Comparison of ENCODE assay signal across 8 cellular contexts in genomic region chr2:154452906-154453493, GRCh38.
DNase-seq lines count a peak whose midpoint lies in the region; ATAC-seq and TF ChIP-seq lines count a peak whose summit lies in the region.

No MANE protein-coding gene starts in this region.

- no peaks in the 10 kb centered on the region for H3K36me3 ChIP-seq in transverse colon
- no peaks in the 10 kb centered on the region for H3K36me3 ChIP-seq in mesenchymal stem cell (ENCODE audit: control insufficient read depth in 1 of 2, insufficient read depth in 2 of 2, low read depth in 1 of 2, low read length in 2 of 2)

- no peak overlapping the region for H2AFZ ChIP-seq in mesenchymal stem cell (ENCODE audit: low read depth, low read length)

- no peak overlapping the region for H2AK5ac ChIP-seq in mesenchymal stem cell (ENCODE audit: low read length, severe bottlenecking)

- no peak overlapping the region for H3K27ac Mint-ChIP-seq in activated naive CD8-positive, alpha-beta T cell treated with anti-CD3 and anti-CD28 coated beads for 36 hours

- no peak for TF ChIP-seq EP300 in transverse colon (IDR thresholded peaks at IDR 0.05; ENCODE audit: low read depth)

- intact Hi-C loops in transverse colon (cut with DNase I; ENCODE audit: low total_unique reads), result no loop called here

- H3K4me1 ChIP-seq in transverse colon, result peaks cover 0 to 3% (median under 1%) of the 10 kb centered on the region in 4 donors
- H3K4me1 ChIP-seq in mesenchymal stem cell (ENCODE audit: control insufficient read depth, insufficient read depth, low read depth, low read length), result no peaks in the 10 kb centered on the region

- H3K4me2 ChIP-seq in mesenchymal stem cell (ENCODE audit: low read length, poor library complexity, severe bottlenecking), result no peak overlapping the region

- H3K9me3 ChIP-seq in transverse colon (no peaks in the 10 kb centered on the region), mesenchymal stem cell (ENCODE audit: control insufficient read depth, low read length) (no peaks in the 10 kb centered on the region)

- H3K79me1 ChIP-seq in mesenchymal stem cell (replicated peaks; ENCODE audit: low read length, poor library complexity, severe bottlenecking), result no peaks in the 10 kb centered on the region

- no peak overlapping the region for H2BK15ac ChIP-seq in mesenchymal stem cell (ENCODE audit: low read depth, poor library complexity, severe bottlenecking)

- in situ Hi-C loops in transverse colon (cut with MboI; ENCODE audit: low pct_ligation_motif_present in 1 of 4, low pct_unique_long_range_greater_than_20kb in 1 of 4, low sequenced_read_pairs in 3 of 4), result no loop called here

- no peak overlapping the region for H3K27ac ChIP-seq in transverse colon
- H3K27ac ChIP-seq in mesenchymal stem cell (ENCODE audit: low read length, poor library complexity, severe bottlenecking), result no peak overlapping the region

- H3K14ac ChIP-seq in mesenchymal stem cell (ENCODE audit: low read length in 2 of 2), result no peak overlapping the region

- H3K9ac ChIP-seq in mesenchymal stem cell (ENCODE audit: low read length), result no peak overlapping the region

- H3K4me1 Mint-ChIP-seq in activated naive CD8-positive, alpha-beta T cell treated with anti-CD3 and anti-CD28 coated beads for 36 hours, result peaks cover 12% of the 10 kb centered on the region

- TF ChIP-seq CTCF in transverse colon (IDR thresholded peaks at IDR 0.05), result peak in 2 of 5 experiments; percentile 22 to 25

- H3K18ac ChIP-seq in mesenchymal stem cell (ENCODE audit: low read depth in 1 of 2, low read length in 2 of 2), result no peak overlapping the region

- DNase-seq in NCI-H2107 treated with DMSO at 0.1 percent for 48 hours (lab: John Stamatoyannopoulos, UW; ENCODE audit: unreplicated experiment), result peak; percentile 6
- no peak for DNase-seq in NCI-H2107 (lab: John Stamatoyannopoulos, UW)
- peak; percentile 20 for DNase-seq in SKM-1 (lab: John Stamatoyannopoulos, UW; ENCODE audit: unreplicated experiment)
- DNase-seq in kidney tubule cell (ENCODE audit: low spot score), result peak; percentile 56
- DNase-seq in transverse colon, result no peak
- no peak for DNase-seq in mesenchymal stem cell
- no peak for DNase-seq in activated naive CD8-positive, alpha-beta T cell treated with anti-CD3 and anti-CD28 coated beads for 36 hours

- H2BK12ac ChIP-seq in mesenchymal stem cell (ENCODE audit: low read length in 2 of 2), result no peak overlapping the region

- no peaks in the 10 kb centered on the region for H3K27me3 Mint-ChIP-seq in activated naive CD8-positive, alpha-beta T cell treated with anti-CD3 and anti-CD28 coated beads for 36 hours

- H4K8ac ChIP-seq in mesenchymal stem cell (ENCODE audit: low read length), result no peak overlapping the region

- no peaks in the 10 kb centered on the region for H3K9me3 Mint-ChIP-seq in activated naive CD8-positive, alpha-beta T cell treated with anti-CD3 and anti-CD28 coated beads for 36 hours

- H3K4me3 Mint-ChIP-seq in activated naive CD8-positive, alpha-beta T cell treated with anti-CD3 and anti-CD28 coated beads for 36 hours, result no peak overlapping the region

- no peaks in the 10 kb centered on the region for H3K27me3 ChIP-seq in transverse colon
- no peaks in the 10 kb centered on the region for H3K27me3 ChIP-seq in mesenchymal stem cell (ENCODE audit: control insufficient read depth in 1 of 2, insufficient read depth in 1 of 2, low read length in 2 of 2)

- no peak overlapping the region for H3K4ac ChIP-seq in mesenchymal stem cell (ENCODE audit: low read depth in 1 of 2, low read length in 2 of 2)

- TF ChIP-seq POLR2A in transverse colon (IDR thresholded peaks at IDR 0.05), result no peak

- peak; percentile 55 for ATAC-seq in HG03439 (IDR thresholded peaks at IDR 0.05; ENCODE audit: unreplicated experiment)

- no peaks in the 10 kb centered on the region for H3K36me3 Mint-ChIP-seq in activated naive CD8-positive, alpha-beta T cell treated with anti-CD3 and anti-CD28 coated beads for 36 hours

- H3K4me3 ChIP-seq in transverse colon, result no peak overlapping the region
- H3K4me3 ChIP-seq in mesenchymal stem cell (ENCODE audit: insufficient read depth in 1 of 2, low read depth in 1 of 2, low read length in 2 of 2), result no peak overlapping the region

- no peak overlapping the region for H3K23ac ChIP-seq in mesenchymal stem cell (ENCODE audit: low read length in 2 of 2)

- no peak overlapping the region for H2BK120ac ChIP-seq in mesenchymal stem cell (ENCODE audit: low read depth, low read length)

- H4K91ac ChIP-seq in mesenchymal stem cell (ENCODE audit: low read length), result no peak overlapping the region

- H2BK5ac ChIP-seq in mesenchymal stem cell (ENCODE audit: low read depth, low read length, poor library complexity, severe bottlenecking), result no peak overlapping the region

- 55 to 57% methylated on average over 4 of the region's 4 CpGs for WGBS in transverse colon (ENCODE audit: low coverage in 1 of 2), 2 donors
- WGBS in mesenchymal stem cell, result 68% methylated on average over 4 of the region's 4 CpGs

Comparison
In these comparisons a context has a peak if more than half of its experiments do, and no peak if none do; other contexts are left out.
1. DNase-seq: peak in NCI-H2107 treated with DMSO at 0.1 percent for 48 hours (single experiment), SKM-1 (single experiment) and kidney tubule cell (single experiment); none in NCI-H2107 (single experiment), transverse colon (single experiment), mesenchymal stem cell (single experiment) and activated naive CD8-positive, alpha-beta T cell treated with anti-CD3 and anti-CD28 coated beads for 36 hours (single experiment).